In the genomic region with DNA sequence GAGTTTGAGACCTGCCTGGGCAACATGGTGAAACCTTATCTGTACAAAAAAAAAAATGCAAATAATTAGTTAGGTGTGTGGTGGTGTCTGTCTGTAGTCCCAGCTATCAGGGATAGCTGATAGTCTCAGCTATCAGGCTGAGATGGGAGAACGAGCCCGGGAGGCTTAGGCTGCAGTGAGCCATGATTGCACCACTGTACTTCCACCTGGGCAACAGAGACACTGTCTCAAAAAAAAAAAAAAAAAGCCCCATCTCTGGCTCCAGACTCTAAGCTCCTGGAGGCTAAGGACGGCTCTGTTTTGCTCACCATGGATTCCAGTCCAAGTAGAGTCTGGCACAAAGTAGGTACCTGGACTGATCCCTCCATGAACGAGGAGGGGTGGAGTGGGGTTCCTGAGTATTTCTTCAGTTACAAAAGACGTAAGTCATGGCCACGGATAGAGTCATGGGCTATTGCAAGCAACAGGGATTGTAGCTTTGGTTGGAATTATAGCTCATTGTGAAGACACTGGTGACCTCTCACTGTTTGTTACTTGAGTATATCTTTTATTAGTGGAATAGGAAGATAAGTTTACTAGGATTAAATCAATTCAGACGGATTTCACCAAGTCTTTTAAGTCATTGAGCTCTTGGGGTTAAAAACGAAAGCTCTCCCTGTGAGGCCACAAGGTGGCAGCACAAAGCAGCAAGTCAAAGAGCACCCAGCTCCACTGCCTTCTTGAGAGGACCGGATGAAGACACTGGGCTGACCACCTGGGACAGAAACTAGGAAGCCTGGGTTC, we compare ENCODE assay signal across 8 cellular contexts. TPM values are rescaled to one million over a fixed set of nuclear protein-coding genes. Genes with fewer than 3 reads are reported as not detected.
DNase-seq lines count a peak whose midpoint lies in the region; ATAC-seq, FAIRE-seq and TF ChIP-seq lines count a peak whose summit lies in the region.

No MANE protein-coding gene starts in this region.

- 34 to 51% (median 41%) methylated on average over 9 of the region's 9 CpGs for WGBS in spleen, 5 donors

- H3K4me3 ChIP-seq in bronchial epithelial cell (ENCODE audit: low read depth, low read length) (no peak overlapping the region), spleen (peak overlapping the region in 2 of 8 donors; percentile 23 to 30)

- H3K27ac ChIP-seq in VCaP (no peak overlapping the region), spleen (no peak overlapping the region)

- H3K36me3 ChIP-seq in bronchial epithelial cell (ENCODE audit: control insufficient read depth, insufficient read depth, low read length) (no peaks in the 10 kb centered on the region), spleen (no peaks in the 10 kb centered on the region)

- peak; percentile 89 for TF ChIP-seq CTCF in VCaP (conservative IDR thresholded peaks at IDR 0.05)
- peak; percentile 81 for TF ChIP-seq CTCF in bronchial epithelial cell (IDR thresholded peaks at IDR 0.05; ENCODE audit: insufficient read depth, low read length, severe bottlenecking)
- TF ChIP-seq CTCF in spleen (IDR thresholded peaks at IDR 0.05 in 8 of 11, conservative IDR thresholded peaks at IDR 0.05 in 3 of 11), result peak; percentile 25 to 80 (median 72)

- H3K4me1 ChIP-seq in spleen, result peaks cover 0 to 29% (median 9%) of the 10 kb centered on the region in 6 donors

- ATAC-seq in HG02610 (IDR thresholded peaks at IDR 0.05; ENCODE audit: unreplicated experiment) (peak; percentile 62), HG03469 (IDR thresholded peaks at IDR 0.05; ENCODE audit: unreplicated experiment) (no peak)

- DNase-seq in DMS79 (lab: John Stamatoyannopoulos, UW) (peak; percentile 63), NCI-H2171 (lab: John Stamatoyannopoulos, UW) (peak; percentile 55), bronchial epithelial cell (ENCODE audit: low read depth) (peak; percentile 82), inferior parietal cortex (ENCODE audit: extremely low spot score) (peak; percentile 86), spleen (peak; percentile 82)

- TF ChIP-seq POLR2A in spleen (IDR thresholded peaks at IDR 0.05), result no peak

- H3K27me3 ChIP-seq in bronchial epithelial cell (ENCODE audit: control insufficient read depth, insufficient read depth, low read length), result no peaks in the 10 kb centered on the region
- H3K27me3 ChIP-seq in spleen (replicated peaks in 1 of 7), result no peaks in the 10 kb centered on the region

- intact Hi-C loops in spleen (cut with DNase I; ENCODE audit: low total_unique reads), result no loop called here

- FAIRE-seq in bronchial epithelial cell (lab: Jason Lieb, UNC), result no peak

- no peaks in the 10 kb centered on the region for H3K9me3 ChIP-seq in spleen

RNA-seq across cellular contexts. Expression of gene TMEM61, which starts 35.6 kb away (rescaled TPM):
- total RNA-seq in bronchial epithelial cell, result 2.9 and 4.2 TPM in 2 replicates
- 1 to 10 TPM in 2 of 7 donors, under 1 TPM in 2, not detected in 3; 0.44 to 2.1 (median 1.4) TPM for total RNA-seq in spleen
- under 1 TPM in 1 of 3 donors, not detected in 2; 0.19 TPM for polyA plus RNA-seq in spleen

RNA-seq across cellular contexts. Expression of gene BSND, which starts 53.9 kb away (rescaled TPM):
- under 0.01 TPM in 1 of 2 replicates, not detected in the other for total RNA-seq in bronchial epithelial cell
- total RNA-seq in spleen, result under 1 TPM in 3 of 7 donors, not detected in 4; 0.09 to 0.20 (median 0.15) TPM
- under 1 TPM in 2 of 3 donors, not detected in 1; 0.02 to 0.03 TPM for polyA plus RNA-seq in spleen

RNA-seq across cellular contexts. Expression of gene DHCR24, which starts 57.8 kb away (rescaled TPM):
- 118 and 212 TPM in 2 replicates for total RNA-seq in bronchial epithelial cell
- 100 to 1,000 TPM; 112 to 370 (median 284) TPM for total RNA-seq in spleen
- 10 to 100 TPM in 1 of 3 donors, 1 to 10 TPM in 2; 7.0 to 29.7 (median 9.1) TPM for polyA plus RNA-seq in spleen
